Comparison of ENCODE assay signal across 14 cellular contexts in genomic region chr1:92820551-92820950, GRCh38. TPM values are rescaled to one million over a fixed set of nuclear protein-coding genes. Genes with fewer than 3 reads are reported as not detected.
A peak's percentile ranks its signal among the peaks of the same experiment; 100 is the strongest.
DNase-seq lines count a peak whose midpoint lies in the region; ATAC-seq and TF ChIP-seq lines count a peak whose summit lies in the region.
"Had no signal": no experiment of that assay in that cellular context is flagged by ENCODE, and none has a peak within 500 bp of the region (broad histone marks: within the 10 kb centered on the region; RNA-seq: fewer than 3 reads in every experiment).

No MANE protein-coding gene starts in this region.

- no peaks in the 10 kb centered on the region for H3K9me3 ChIP-seq in IMR-90 (ENCODE audit: control insufficient read depth, insufficient read depth, low read length)
- H3K9me3 ChIP-seq: BLaER1 had no signal

- H3K9ac ChIP-seq in IMR-90 (ENCODE audit: low read depth, low read length) = no peak overlapping the region
- H3K9ac ChIP-seq: BLaER1 had no signal

- no peak overlapping the region for H3K14ac ChIP-seq in IMR-90 (replicated peaks; ENCODE audit: low read depth, low read length)

- TF ChIP-seq POLR2A in IMR-90 (IDR thresholded peaks at IDR 0.05; ENCODE audit: low read depth, low read length) = no peak

- no peak overlapping the region for H2BK5ac ChIP-seq in IMR-90 (ENCODE audit: low read depth, low read length, poor library complexity, severe bottlenecking)

- in situ Hi-C loops in IMR-90 (cut with MboI; ENCODE audit: low sequenced_read_pairs) = no loop called here
- in situ Hi-C loops in brain microvascular endothelial cell (cut with HindIII; ENCODE audit: low pct_ligation_motif_present, low sequenced_read_pairs) = no loop called here

- no peaks in the 10 kb centered on the region for H3K9me1 ChIP-seq in IMR-90 (ENCODE audit: insufficient read depth, low read length)

- H3K27ac ChIP-seq in IMR-90 (ENCODE audit: insufficient read depth, low read length) (no peak overlapping the region), brain microvascular endothelial cell (no peak overlapping the region)
- H3K27ac ChIP-seq: BLaER1 had no signal

- H4K5ac ChIP-seq in IMR-90 (ENCODE audit: low read depth, low read length) = no peak overlapping the region

- peaks cover 5% of the 10 kb centered on the region; the same call in 1 of the 2 replicates for H3K4me1 ChIP-seq in IMR-90 (ENCODE audit: control insufficient read depth, insufficient read depth, low read length)
- H3K4me1 ChIP-seq: BLaER1 had no signal

- POLR2A ChIA-PET in IMR-90 (lab: Charles Lee; ENCODE audit: unreplicated experiment) = no interaction called here

- no peak overlapping the region for H2AFZ ChIP-seq in IMR-90 (replicated peaks; ENCODE audit: low read length, poor library complexity)

- H3K4me2 ChIP-seq in IMR-90 (ENCODE audit: low read depth, low read length) = no peak overlapping the region
- H3K4me2 ChIP-seq: BLaER1 had no signal

- BruUV-seq in IMR-90 (replicated peaks; lab: Mats Ljungman, UMichigan) = no TSS peak

- no peaks in the 10 kb centered on the region for H3K79me1 ChIP-seq in IMR-90 (ENCODE audit: low read depth in 1 of 2, low read length in 2 of 2)

- H3K4ac ChIP-seq in IMR-90 (ENCODE audit: low read depth, low read length) = no peak overlapping the region

- no peak overlapping the region for H3K23ac ChIP-seq in IMR-90 (ENCODE audit: low read depth, low read length)

- no peak overlapping the region for H3K4me3 ChIP-seq in IMR-90 (ENCODE audit: insufficient read depth, low read depth, low read length)
- H3K4me3 ChIP-seq in brain microvascular endothelial cell (ENCODE audit: low read depth, low read length) = no peak overlapping the region
- no peak overlapping the region for H3K4me3 ChIP-seq in fibroblast of mammary gland (ENCODE audit: control insufficient read depth, low read depth, low read length)
- H3K4me3 ChIP-seq: BLaER1 had no signal

- H2BK15ac ChIP-seq in IMR-90 (ENCODE audit: low read depth, low read length) = no peak overlapping the region

- H3K36me3 ChIP-seq in IMR-90 (ENCODE audit: control insufficient read depth, insufficient read depth, low read length) = no peaks in the 10 kb centered on the region
- no peaks in the 10 kb centered on the region for H3K36me3 ChIP-seq in brain microvascular endothelial cell (replicated peaks)
- H3K36me3 ChIP-seq: BLaER1 had no signal

- dilution Hi-C loops in IMR-90 (cut with HindIII; ENCODE audit: low sequenced_read_pairs, unreplicated experiment) = no loop called here

- no peak for TF ChIP-seq RAD21 in IMR-90 (IDR thresholded peaks at IDR 0.05; ENCODE audit: low read length)

- H2AK5ac ChIP-seq in IMR-90 (ENCODE audit: low read depth, low read length) = no peak overlapping the region

- no peak overlapping the region for H3K18ac ChIP-seq in IMR-90 (ENCODE audit: low read depth, low read length)

- CTCF ChIA-PET in IMR-90 (lab: Yijun Ruan, JAX) = no interaction called here

- no peak for TF ChIP-seq CTCF in IMR-90 (conservative IDR thresholded peaks at IDR 0.05; ENCODE audit: low read depth, low read length)
- no peak for TF ChIP-seq CTCF in brain microvascular endothelial cell (IDR thresholded peaks at IDR 0.05; ENCODE audit: low read depth, low read length, missing control alignments)
- TF ChIP-seq CTCF in fibroblast of mammary gland (conservative IDR thresholded peaks at IDR 0.05; ENCODE audit: control insufficient read depth, insufficient read depth, low read depth, low read length) = no peak

- no peak overlapping the region for H4K91ac ChIP-seq in IMR-90 (ENCODE audit: insufficient read depth, low read depth, low read length)

- no peak overlapping the region for H2BK120ac ChIP-seq in IMR-90 (ENCODE audit: low read depth, low read length)

- H3K56ac ChIP-seq in IMR-90 (ENCODE audit: extremely low read depth, insufficient read depth, low read length) = no peak overlapping the region

- H4K20me1 ChIP-seq in IMR-90 (ENCODE audit: insufficient read depth, low read length) = no peaks in the 10 kb centered on the region
- H4K20me1 ChIP-seq: BLaER1 had no signal

- H2AK9ac ChIP-seq in IMR-90 (replicated peaks; ENCODE audit: low read depth, low read length, poor library complexity) = no peak overlapping the region

- H2BK20ac ChIP-seq in IMR-90 (ENCODE audit: low read depth, low read length) = no peak overlapping the region

- whole genome bisulfite sequencing in IMR-90 (ENCODE audit: extremely low coverage in 2 of 2, insufficient read length in 1 of 2), 2 experiments = no CpG with 5 or more reads among the region's 3 CpGs

- intact Hi-C loops in IMR-90 (cut with micrococcal nuclease) = no loop called here

- ATAC-seq in IMR-90 (ENCODE audit: low read depth) (no peak), GM21367 (IDR thresholded peaks at IDR 0.05; ENCODE audit: unreplicated experiment) (no peak), HG03457 (IDR thresholded peaks at IDR 0.05; ENCODE audit: unreplicated experiment) (no peak)

- H3K27me3 ChIP-seq in IMR-90 (ENCODE audit: control insufficient read depth, insufficient read depth, low read length) (no peaks in the 10 kb centered on the region), brain microvascular endothelial cell (replicated peaks) (no peaks in the 10 kb centered on the region)
- H3K27me3 ChIP-seq: BLaER1 had no signal

- no peak overlapping the region for H4K8ac ChIP-seq in IMR-90 (ENCODE audit: low read depth in 2 of 2, low read length in 2 of 2)

- DNase-seq in EH (ENCODE audit: low read depth) (peak; percentile 41), IMR-90 (peak; percentile 56), brain microvascular endothelial cell (peak; percentile 59), fibroblast of mammary gland (ENCODE audit: low read depth) (peak; percentile 23), NAMALWA (ENCODE audit: low spot score) (no peak), kidney tubule cell (ENCODE audit: low spot score) (no peak)
- DNase-seq: 8988T; AML-193; CD8-positive, alpha-beta memory T cell; DMS 273 treated with DMSO at 0.1 percent for 48 hours; GDM1 had no signal

TF ChIP-seq in IMR-90, 13 proteins besides CTCF, POLR2A, EP300 and RAD21:
- TF ChIP-seq FOS (IDR thresholded peaks at IDR 0.05; ENCODE audit: low read depth, low read length) = no peak
- TF ChIP-seq RCOR1 (IDR thresholded peaks at IDR 0.05; ENCODE audit: insufficient replicate concordance, low read length) = no peak
- TF ChIP-seq CEBPB (IDR thresholded peaks at IDR 0.05; ENCODE audit: low read depth, low read length) = no peak
- 0 out of 2 replicates have a peak, but pooled peaks have one; percentile 28 for TF ChIP-seq MAFK (IDR thresholded peaks at IDR 0.05; ENCODE audit: low read depth, low read length)
- TF ChIP-seq CHD1 (IDR thresholded peaks at IDR 0.05; ENCODE audit: low read depth, low read length) = no peak

RNA-seq across cellular contexts. Expression of gene RPL5, which starts 11.3 kb away (rescaled TPM):
- 1,679 and 1,907 TPM in 2 replicates for total RNA-seq in IMR-90 (2012; rRNA removed)
- polyA plus RNA-seq in IMR-90 (2012; rRNA removed) = 1,239 and 1,406 TPM in 2 replicates
- 609 and 629 TPM in 2 replicates for polyA plus RNA-seq in IMR-90 (2012; cell fraction: cytosol; rRNA removed)
- polyA plus RNA-seq in IMR-90 (2012; cell fraction: nucleus; rRNA removed; ENCODE audit: low replicate concordance) = 99.4 and 681 TPM in 2 replicates

RNA-seq across cellular contexts. Expression of gene EVI5, which starts 35.6 kb away (rescaled TPM):
- total RNA-seq in IMR-90 (2012; rRNA removed) = 26.9 and 54.4 TPM in 2 replicates
- 10.2 and 13.9 TPM in 2 replicates for polyA plus RNA-seq in IMR-90 (2012; rRNA removed)
- polyA plus RNA-seq in IMR-90 (2012; cell fraction: cytosol; rRNA removed) = 2.6 and 3.4 TPM in 2 replicates
- polyA plus RNA-seq in IMR-90 (2012; cell fraction: nucleus; rRNA removed; ENCODE audit: low replicate concordance) = 1.7 and 10.9 TPM in 2 replicates

Comparison
In these comparisons a context has a peak if more than half of its experiments do, and no peak if none do; other contexts are left out.
1. DNase-seq: peak in EH (single experiment), IMR-90 (single experiment), brain microvascular endothelial cell (single experiment) and fibroblast of mammary gland (single experiment); none in NAMALWA (single experiment) and kidney tubule cell (single experiment).